22 cellular contexts compared by ENCODE assay signal in genomic region chr20:47075263-47075662, GRCh38.
A peak's percentile ranks its signal among the peaks of the same experiment; 100 is the strongest.
DNase-seq lines count a peak whose midpoint lies in the region; ATAC-seq, FAIRE-seq and TF ChIP-seq lines count a peak whose summit lies in the region.
"Had no signal": no experiment of that assay in that cellular context is flagged by ENCODE, and none has a peak within 500 bp of the region (broad histone marks: within the 10 kb centered on the region; RNA-seq: fewer than 3 reads in every experiment).

No MANE protein-coding gene starts in this region.

- no peak overlapping the region for H3K4me3 Mint-ChIP-seq in activated naive CD4-positive, alpha-beta T cell treated with anti-CD3 and anti-CD28 coated beads for 36 hours
- H3K4me3 Mint-ChIP-seq: CD4-positive, alpha-beta memory T cell had no signal

- CTCF ChIA-PET in activated naive CD4-positive, alpha-beta T cell treated with anti-CD3 and anti-CD28 coated beads for 36 hours (lab: Charles Lee), result no interaction called here

- no peak overlapping the region for H3K27ac Mint-ChIP-seq in activated naive CD4-positive, alpha-beta T cell treated with anti-CD3 and anti-CD28 coated beads for 36 hours
- H3K27ac Mint-ChIP-seq: CD4-positive, alpha-beta memory T cell had no signal

- peaks cover 8% of the 10 kb centered on the region for H3K27me3 Mint-ChIP-seq in activated naive CD4-positive, alpha-beta T cell treated with anti-CD3 and anti-CD28 coated beads for 36 hours (ENCODE audit: low read depth)

- in situ Hi-C loops in transverse colon (cut with MboI; ENCODE audit: low pct_ligation_motif_present in 1 of 4, low pct_unique_long_range_greater_than_20kb in 1 of 4, low sequenced_read_pairs in 3 of 4), result no loop called here

- no peaks in the 10 kb centered on the region for H3K4me1 Mint-ChIP-seq in activated naive CD4-positive, alpha-beta T cell treated with anti-CD3 and anti-CD28 coated beads for 36 hours (ENCODE audit: low read depth)
- H3K4me1 Mint-ChIP-seq: CD4-positive, alpha-beta memory T cell had no signal

- no peaks in the 10 kb centered on the region for H3K36me3 Mint-ChIP-seq in activated naive CD4-positive, alpha-beta T cell treated with anti-CD3 and anti-CD28 coated beads for 36 hours (ENCODE audit: low read depth)
- H3K36me3 Mint-ChIP-seq: CD4-positive, alpha-beta memory T cell had no signal

- peak; percentile 97 for ATAC-seq in left colon
- ATAC-seq in HG02852 (IDR thresholded peaks at IDR 0.05; ENCODE audit: unreplicated experiment), result no peak
- ATAC-seq in HG03159 (IDR thresholded peaks at IDR 0.05; ENCODE audit: unreplicated experiment), result no peak
- ATAC-seq: A549, GM12878 had no signal

- peak; percentile 60 for FAIRE-seq in HTR-8/SVneo (lab: Jason Lieb, UNC)
- FAIRE-seq: A549, GM12878, GM19239, H1 had no signal

- no peak overlapping the region for H3K27ac ChIP-seq in transverse colon
- H3K27ac ChIP-seq: A549, GM23248 had no signal

- WGBS in transverse colon (ENCODE audit: low coverage in 1 of 2), 2 donors, result 33 to 56% methylated on average over 3 of the region's 3 CpGs

- peaks cover 0 to 10% of the 10 kb centered on the region in 2 donors for H3K9me3 ChIP-seq in transverse colon

- no peak overlapping the region for H3K4me3 ChIP-seq in transverse colon
- H3K4me3 ChIP-seq: A549, GM12878, GM23248 had no signal

- no peak for TF ChIP-seq EP300 in transverse colon (IDR thresholded peaks at IDR 0.05; ENCODE audit: low read depth)

- no peaks in the 10 kb centered on the region for H3K27me3 ChIP-seq in transverse colon

- no peak for DNase-seq in HTR-8/SVneo (ENCODE audit: insufficient read length, low spot score)
- DNase-seq in left colon, result no peak
- DNase-seq in transverse colon, result peak; percentile 31
- no peak for DNase-seq in activated naive CD4-positive, alpha-beta T cell treated with anti-CD3 and anti-CD28 coated beads for 36 hours
- DNase-seq: 8988T; ACHN; AML-193; C1 segment of cervical spinal cord; CD4-positive, alpha-beta memory T cell; COR-L47; DMS79; EL; GDM1; GM23248; H7; HCEC 1CT had no signal

- H3K9me3 Mint-ChIP-seq in activated naive CD4-positive, alpha-beta T cell treated with anti-CD3 and anti-CD28 coated beads for 36 hours, result peaks cover 7% of the 10 kb centered on the region

- no peaks in the 10 kb centered on the region for H3K36me3 ChIP-seq in transverse colon

- TF ChIP-seq POLR2A in transverse colon (IDR thresholded peaks at IDR 0.05), result no peak

- H3K4me1 ChIP-seq in transverse colon, result no peaks in the 10 kb centered on the region
- H3K4me1 ChIP-seq: A549 had no signal

- no peak for TF ChIP-seq CTCF in transverse colon (IDR thresholded peaks at IDR 0.05)

- intact Hi-C loops in left colon (cut with DNase I, micrococcal nuclease) (no loop called here), transverse colon (cut with DNase I; ENCODE audit: low total_unique reads) (no loop called here)
- intact Hi-C loops in activated naive CD4-positive, alpha-beta T cell treated with anti-CD3 and anti-CD28 coated beads for 36 hours (cut with micrococcal nuclease), result no loop called here
